ENCODE assay signal across 8 cellular contexts in genomic region chr3:48918388-48919214, GRCh38. TPM values are rescaled to one million over a fixed set of nuclear protein-coding genes. Genes with fewer than 3 reads are reported as not detected.
DNase-seq lines count a peak whose midpoint lies in the region; ATAC-seq and TF ChIP-seq lines count a peak whose summit lies in the region.

Gene ARIH2, plus strand, starts transcription at chr3:48918842. Its CDS starts 8,717 bp downstream, at chr3:48927559.

- peak; percentile 74 for ATAC-seq in HG03066 (IDR thresholded peaks at IDR 0.05; ENCODE audit: low read depth, unreplicated experiment)
- peak; percentile 85 for ATAC-seq in activated B cell treated with CpG ODN at 0.5 μM for 24 hours (ENCODE audit: low read depth)

- POLR2A ChIA-PET in activated B cell treated with CpG ODN at 0.5 μM for 24 hours (lab: Charles Lee), result interaction anchor here (0.6 to 3.4 kb wide), 16 partner anchors 10 to 442 kb away, joined by 3 to 36 read pairs (median 10); partner anchors contain the start of genes IMPDH2, IP6K2, NDUFAF3 and PRKAR2A

- H3K4me3 Mint-ChIP-seq in activated B cell treated with CpG ODN at 0.5 μM for 24 hours, result peak within 1 kb of the TSS; percentile 99

- no peaks in the 10 kb centered on the region for H3K27me3 Mint-ChIP-seq in activated B cell treated with CpG ODN at 0.5 μM for 24 hours

- intact Hi-C loops in activated B cell treated with CpG ODN at 0.5 μM for 24 hours (cut with micrococcal nuclease), result loop anchor here (1.0 to 2.0 kb wide), 7 partner anchors 20 to 233 kb away; partner anchors contain the start of genes IP6K2, NCKIPSD, PRKAR2A and QRICH1

- CTCF ChIA-PET in activated B cell treated with CpG ODN at 0.5 μM for 24 hours (lab: Charles Lee), result interaction anchor here (0.7 to 1.9 kb wide), 8 partner anchors 16 to 835 kb away, joined by 3 to 5 read pairs (median 4); partner anchors contain the start of gene PRKAR2A

- peak; percentile 92 for DNase-seq in ACHN
- DNase-seq in NCI-H226, result peak; percentile 95
- peak; percentile 91 for DNase-seq in activated B cell treated with CpG ODN at 0.5 μM for 24 hours
- peak in 60 of 61 donors; percentile 34 to 95 (median 85) for DNase-seq in caudate nucleus (lab: John Stamatoyannopoulos, UW)
- DNase-seq in inferior parietal cortex (ENCODE audit: extremely low spot score), result peak; percentile 96
- DNase-seq in stimulated activated CD4-positive, alpha-beta T cell treated with anti-CD3 and anti-CD28 coated beads, Interleukin-12 subunit alpha, Interleukin-12 subunit beta, amount 100 ng/mL, for 4 hours, result peak; percentile 84

- peak within 1 kb of the TSS; percentile 96 for H3K27ac ChIP-seq in caudate nucleus (ENCODE audit: low read depth, low read length)

- H3K27ac Mint-ChIP-seq in activated B cell treated with CpG ODN at 0.5 μM for 24 hours, result peak within 1 kb of the TSS; percentile 98

- H3K4me1 Mint-ChIP-seq in activated B cell treated with CpG ODN at 0.5 μM for 24 hours, result peaks cover 32% of the 10 kb centered on the region

- in situ Hi-C loops in ACHN (cut with HindIII; ENCODE audit: low pct_ligation_motif_present, low pct_unique_long_range_greater_than_20kb, low sequenced_read_pairs), result no loop called here

- peaks cover 17% of the 10 kb centered on the region for H3K36me3 Mint-ChIP-seq in activated B cell treated with CpG ODN at 0.5 μM for 24 hours (ENCODE audit: low read depth)

- TF ChIP-seq POLR2A in GM18526 (IDR thresholded peaks at IDR 0.05; ENCODE audit: extremely low read depth, insufficient read length), result peak; percentile 88

- no peaks in the 10 kb centered on the region for H3K9me3 Mint-ChIP-seq in activated B cell treated with CpG ODN at 0.5 μM for 24 hours

- TF ChIP-seq CTCF in activated B cell treated with CpG ODN at 0.5 μM for 24 hours (IDR thresholded peaks at IDR 0.05), result no peak

RNA-seq across cellular contexts. Expression of gene ARIH2, which starts in this region (rescaled TPM):
- 96.6 and 112 TPM in 2 replicates for total RNA-seq in activated B cell treated with CpG ODN at 0.5 μM for 24 hours

Comparison
In these comparisons a context has a peak if more than half of its experiments do, and no peak if none do; other contexts are left out.
1. Peak in every context shown above with its lines: DNase-seq, ATAC-seq and H3K27ac ChIP-seq.